ENCODE assay signal across 1 cellular context in the genomic region with DNA sequence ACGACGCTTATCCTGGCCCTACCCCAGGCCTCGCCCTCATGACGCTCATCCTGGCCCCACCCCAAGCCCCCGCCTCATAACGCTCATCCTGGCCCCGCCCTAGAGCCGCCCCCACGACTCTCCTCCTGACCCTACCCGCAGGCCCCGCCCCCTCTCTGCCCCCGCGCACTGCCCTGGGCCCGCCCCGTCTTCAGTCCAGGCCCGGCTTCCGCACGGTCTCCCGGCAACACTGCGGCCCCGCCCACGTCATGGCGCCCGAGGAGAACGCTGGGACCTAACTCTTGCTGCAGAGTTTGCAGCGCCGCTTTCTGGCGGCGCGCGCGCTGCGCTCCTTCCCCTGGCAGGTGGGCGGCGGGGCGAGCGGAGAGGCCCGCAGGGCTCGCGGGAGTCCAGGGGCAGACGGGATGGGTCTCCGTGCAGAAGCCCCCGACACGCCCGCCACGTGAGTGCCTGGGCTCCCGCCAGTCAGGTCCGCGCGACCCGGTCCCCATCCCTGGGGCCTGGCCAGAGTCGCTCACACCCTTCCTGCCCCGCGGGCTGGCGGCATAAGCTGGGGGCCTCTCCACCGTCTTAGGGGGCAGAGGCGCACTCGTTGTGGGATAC.
TF ChIP-seq lines count a peak whose summit lies in the region.

No MANE protein-coding gene starts in this region.

TF ChIP-seq in K562, 482 proteins besides CTCF, POLR2A, EP300 and RAD21 (continued from another document):
- TF ChIP-seq, protein P1, sequence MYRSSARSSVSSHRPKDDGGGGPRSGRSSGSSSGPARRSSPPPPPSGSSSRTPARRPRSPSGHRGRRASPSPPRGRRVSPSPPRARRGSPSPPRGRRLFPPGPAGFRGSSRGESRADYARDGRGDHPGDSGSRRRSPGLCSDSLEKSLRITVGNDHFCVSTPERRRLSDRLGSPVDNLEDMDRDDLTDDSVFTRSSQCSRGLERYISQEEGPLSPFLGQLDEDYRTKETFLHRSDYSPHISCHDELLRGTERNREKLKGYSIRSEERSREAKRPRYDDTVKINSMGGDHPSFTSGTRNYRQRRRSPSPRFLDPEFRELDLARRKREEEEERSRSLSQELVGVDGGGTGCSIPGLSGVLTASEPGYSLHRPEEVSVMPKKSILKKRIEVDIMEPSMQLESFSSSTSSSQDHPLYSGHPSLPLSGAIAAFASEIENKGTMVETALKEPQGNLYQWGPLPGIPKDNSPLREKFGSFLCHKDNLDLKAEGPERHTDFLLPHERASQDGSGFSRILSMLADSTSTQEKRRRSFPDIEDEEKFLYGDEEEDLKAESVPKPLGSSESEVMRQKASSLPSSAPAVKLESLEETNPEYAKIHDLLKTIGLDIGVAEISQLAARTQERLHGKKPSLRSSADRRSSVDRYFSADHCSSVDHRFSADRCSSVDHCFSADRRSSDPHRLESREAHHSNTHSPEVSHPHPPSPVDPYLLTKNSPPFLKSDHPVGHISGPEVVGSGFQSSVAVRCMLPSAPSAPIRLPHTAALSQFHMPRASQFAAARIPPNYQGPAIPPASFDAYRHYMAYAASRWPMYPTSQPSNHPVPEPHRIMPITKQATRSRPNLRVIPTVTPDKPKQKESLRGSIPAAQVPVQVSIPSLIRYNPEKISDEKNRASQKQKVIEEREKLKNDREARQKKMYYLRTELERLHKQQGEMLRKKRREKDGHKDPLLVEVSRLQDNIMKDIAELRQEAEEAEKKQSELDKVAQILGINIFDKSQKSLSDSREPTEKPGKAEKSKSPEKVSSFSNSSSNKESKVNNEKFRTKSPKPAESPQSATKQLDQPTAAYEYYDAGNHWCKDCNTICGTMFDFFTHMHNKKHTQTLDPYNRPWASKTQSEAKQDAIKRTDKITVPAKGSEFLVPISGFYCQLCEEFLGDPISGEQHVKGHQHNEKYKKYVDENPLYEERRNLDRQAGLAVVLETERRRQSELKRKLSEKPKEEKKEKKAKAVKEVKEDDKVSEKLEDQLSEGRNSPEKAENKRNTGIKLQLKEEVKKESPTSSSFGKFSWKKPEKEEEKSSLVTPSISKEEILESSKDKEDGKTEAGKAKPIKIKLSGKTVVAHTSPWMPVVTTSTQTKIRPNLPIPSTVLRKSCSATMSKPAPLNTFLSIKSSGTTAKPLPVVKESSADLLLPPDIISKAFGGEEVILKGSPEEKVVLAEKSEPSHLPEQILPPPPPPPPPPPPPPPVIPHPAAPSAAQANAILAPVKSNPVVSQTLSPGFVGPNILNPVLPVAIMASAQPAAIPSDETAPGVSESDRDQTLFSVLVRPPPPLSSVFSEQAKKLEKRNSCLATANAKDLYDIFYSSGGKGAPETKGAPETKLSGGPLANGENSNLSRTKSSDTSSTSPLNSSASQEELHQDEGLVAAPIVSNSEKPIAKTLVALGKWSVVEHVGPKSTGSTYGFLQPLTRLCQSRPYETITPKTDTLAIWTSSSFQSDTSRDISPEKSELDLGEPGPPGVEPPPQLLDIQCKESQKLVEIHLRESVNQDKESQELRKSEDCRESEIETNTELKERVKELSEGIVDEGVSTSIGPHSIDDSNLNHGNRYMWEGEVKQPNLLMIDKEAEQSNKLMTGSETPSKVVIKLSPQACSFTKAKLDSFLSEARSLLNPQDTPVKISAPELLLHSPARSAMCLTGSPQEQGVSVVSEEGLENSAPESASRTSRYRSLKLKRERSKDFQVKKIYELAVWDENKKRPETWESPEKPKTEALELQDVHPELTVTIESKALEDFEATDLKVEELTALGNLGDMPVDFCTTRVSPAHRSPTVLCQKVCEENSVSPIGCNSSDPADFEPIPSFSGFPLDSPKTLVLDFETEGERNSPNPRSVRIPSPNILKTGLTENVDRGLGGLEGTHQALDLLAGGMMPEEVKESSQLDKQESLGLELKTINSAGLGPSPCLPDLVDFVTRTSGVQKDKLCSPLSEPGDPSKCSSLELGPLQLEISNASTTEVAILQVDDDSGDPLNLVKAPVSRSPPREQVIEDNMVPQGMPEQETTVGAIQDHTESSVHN (IDR thresholded peaks at IDR 0.05; ENCODE audit: borderline replicate concordance in 1 of 2, low read depth in 1 of 2): no peak
- TF ChIP-seq STAT5A (IDR thresholded peaks at IDR 0.05; ENCODE audit: borderline replicate concordance, low read length) (no peak), MXI1 (IDR thresholded peaks at IDR 0.05; ENCODE audit: low read depth, low read length) (0 out of 2 replicates have a peak, but pooled peaks have one; percentile 24), FOXA3 (CRISPR knock-in tag; conservative IDR thresholded peaks at IDR 0.05 in 1 of 2, IDR thresholded peaks at IDR 0.05 in 1 of 2) (0 out of 4 replicates have a peak, but pooled peaks of 1 of the 2 experiments have one; percentile 17), MYNN (IDR thresholded peaks at IDR 0.05) (no peak), MYNN (CRISPR knock-in tag; IDR thresholded peaks at IDR 0.05) (no peak)
- TF ChIP-seq, protein P2, sequence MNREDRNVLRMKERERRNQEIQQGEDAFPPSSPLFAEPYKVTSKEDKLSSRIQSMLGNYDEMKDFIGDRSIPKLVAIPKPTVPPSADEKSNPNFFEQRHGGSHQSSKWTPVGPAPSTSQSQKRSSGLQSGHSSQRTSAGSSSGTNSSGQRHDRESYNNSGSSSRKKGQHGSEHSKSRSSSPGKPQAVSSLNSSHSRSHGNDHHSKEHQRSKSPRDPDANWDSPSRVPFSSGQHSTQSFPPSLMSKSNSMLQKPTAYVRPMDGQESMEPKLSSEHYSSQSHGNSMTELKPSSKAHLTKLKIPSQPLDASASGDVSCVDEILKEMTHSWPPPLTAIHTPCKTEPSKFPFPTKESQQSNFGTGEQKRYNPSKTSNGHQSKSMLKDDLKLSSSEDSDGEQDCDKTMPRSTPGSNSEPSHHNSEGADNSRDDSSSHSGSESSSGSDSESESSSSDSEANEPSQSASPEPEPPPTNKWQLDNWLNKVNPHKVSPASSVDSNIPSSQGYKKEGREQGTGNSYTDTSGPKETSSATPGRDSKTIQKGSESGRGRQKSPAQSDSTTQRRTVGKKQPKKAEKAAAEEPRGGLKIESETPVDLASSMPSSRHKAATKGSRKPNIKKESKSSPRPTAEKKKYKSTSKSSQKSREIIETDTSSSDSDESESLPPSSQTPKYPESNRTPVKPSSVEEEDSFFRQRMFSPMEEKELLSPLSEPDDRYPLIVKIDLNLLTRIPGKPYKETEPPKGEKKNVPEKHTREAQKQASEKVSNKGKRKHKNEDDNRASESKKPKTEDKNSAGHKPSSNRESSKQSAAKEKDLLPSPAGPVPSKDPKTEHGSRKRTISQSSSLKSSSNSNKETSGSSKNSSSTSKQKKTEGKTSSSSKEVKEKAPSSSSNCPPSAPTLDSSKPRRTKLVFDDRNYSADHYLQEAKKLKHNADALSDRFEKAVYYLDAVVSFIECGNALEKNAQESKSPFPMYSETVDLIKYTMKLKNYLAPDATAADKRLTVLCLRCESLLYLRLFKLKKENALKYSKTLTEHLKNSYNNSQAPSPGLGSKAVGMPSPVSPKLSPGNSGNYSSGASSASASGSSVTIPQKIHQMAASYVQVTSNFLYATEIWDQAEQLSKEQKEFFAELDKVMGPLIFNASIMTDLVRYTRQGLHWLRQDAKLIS (CRISPR knock-in tag; IDR thresholded peaks at IDR 0.05): no peak
- TF ChIP-seq, protein P3, sequence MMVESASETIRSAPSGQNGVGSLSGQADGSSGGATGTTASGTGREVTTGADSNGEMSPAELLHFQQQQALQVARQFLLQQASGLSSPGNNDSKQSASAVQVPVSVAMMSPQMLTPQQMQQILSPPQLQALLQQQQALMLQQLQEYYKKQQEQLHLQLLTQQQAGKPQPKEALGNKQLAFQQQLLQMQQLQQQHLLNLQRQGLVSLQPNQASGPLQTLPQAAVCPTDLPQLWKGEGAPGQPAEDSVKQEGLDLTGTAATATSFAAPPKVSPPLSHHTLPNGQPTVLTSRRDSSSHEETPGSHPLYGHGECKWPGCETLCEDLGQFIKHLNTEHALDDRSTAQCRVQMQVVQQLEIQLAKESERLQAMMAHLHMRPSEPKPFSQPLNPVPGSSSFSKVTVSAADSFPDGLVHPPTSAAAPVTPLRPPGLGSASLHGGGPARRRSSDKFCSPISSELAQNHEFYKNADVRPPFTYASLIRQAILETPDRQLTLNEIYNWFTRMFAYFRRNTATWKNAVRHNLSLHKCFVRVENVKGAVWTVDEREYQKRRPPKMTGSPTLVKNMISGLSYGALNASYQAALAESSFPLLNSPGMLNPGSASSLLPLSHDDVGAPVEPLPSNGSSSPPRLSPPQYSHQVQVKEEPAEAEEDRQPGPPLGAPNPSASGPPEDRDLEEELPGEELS (CRISPR knock-in tag; IDR thresholded peaks at IDR 0.05; ENCODE audit: borderline replicate concordance): no peak
- TF ChIP-seq, protein P4, sequence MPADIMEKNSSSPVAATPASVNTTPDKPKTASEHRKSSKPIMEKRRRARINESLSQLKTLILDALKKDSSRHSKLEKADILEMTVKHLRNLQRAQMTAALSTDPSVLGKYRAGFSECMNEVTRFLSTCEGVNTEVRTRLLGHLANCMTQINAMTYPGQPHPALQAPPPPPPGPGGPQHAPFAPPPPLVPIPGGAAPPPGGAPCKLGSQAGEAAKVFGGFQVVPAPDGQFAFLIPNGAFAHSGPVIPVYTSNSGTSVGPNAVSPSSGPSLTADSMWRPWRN (IDR thresholded peaks at IDR 0.05; ENCODE audit: low read depth): no peak
